In the genomic region with DNA sequence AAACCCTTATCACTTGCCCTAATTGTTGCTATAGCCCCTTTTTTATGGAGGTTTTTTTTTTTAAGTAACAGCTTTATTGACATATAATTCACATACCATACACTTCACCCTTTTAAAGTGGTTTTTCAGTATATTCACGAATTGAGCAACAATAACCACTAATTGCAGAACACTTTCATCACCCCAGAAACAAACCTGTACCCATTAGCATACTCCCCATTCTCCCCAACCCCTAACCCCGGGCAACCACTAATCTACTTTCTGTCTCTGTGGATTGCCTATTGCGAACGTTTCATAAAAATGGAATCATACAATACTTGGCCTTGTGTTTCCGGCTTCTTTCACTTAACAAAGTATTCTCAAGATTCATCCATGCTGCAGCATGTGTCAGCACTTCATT, we compare ENCODE assay signal across 19 cellular contexts.
"Had no signal": no experiment of that assay in that cellular context is flagged by ENCODE, and none has a peak within 500 bp of the region (broad histone marks: within the 10 kb centered on the region; RNA-seq: fewer than 3 reads in every experiment).

No MANE protein-coding gene starts in this region.

- H3K36me3 ChIP-seq: prostate gland, right atrium auricular region had no signal

- DNase-seq: activated CD4-positive, CD25-positive, alpha-beta regulatory T cell; activated CD8-positive, alpha-beta T cell treated with anti-CD3 and anti-CD28 coated beads for 36 hours; activated naive CD4-positive, alpha-beta T cell treated with anti-CD3 and anti-CD28 coated beads for 36 hours; activated T-cell treated with anti-CD3 and anti-CD28 coated beads, Interleukin-2, amount 50 U/mL, for 24 hours; heart right ventricle; left ventricle myocardium superior; naive B cell; stimulated activated CD4-positive, alpha-beta T cell treated with anti-CD3 and anti-CD28 coated beads, Interleukin-2, amount 100 ng/mL, for 24 hours; stimulated activated naive CD4-positive, alpha-beta T cell treated with Interleukin-2 at 50 U/mL for 16 hours; T-helper 9 cell had no signal

- FAIRE-seq: endometrium had no signal

- ATAC-seq: activated CD8-positive, alpha-beta T cell treated with anti-CD3 and anti-CD28 coated beads for 36 hours; gastroesophageal sphincter had no signal

- H3K9me3 Mint-ChIP-seq: activated CD4-positive, alpha-beta T cell treated with anti-CD3 and anti-CD28 coated beads, Interleukin-2, amount 10 ng/mL, durations not matched to agents 24 days and 14 days; activated CD8-positive, alpha-beta T cell treated with anti-CD3 and anti-CD28 coated beads for 36 hours; activated naive CD4-positive, alpha-beta T cell treated with anti-CD3 and anti-CD28 coated beads for 36 hours; activated T-cell treated with anti-CD3 and anti-CD28 coated beads, Interleukin-2, amount 50 U/mL, for 24 hours; central memory CD8-positive, alpha-beta T cell; naive B cell had no signal

- H3K27me3 Mint-ChIP-seq: activated CD4-positive, alpha-beta T cell treated with anti-CD3 and anti-CD28 coated beads, Interleukin-2, amount 10 ng/mL, durations not matched to agents 24 days and 14 days; activated CD8-positive, alpha-beta T cell treated with anti-CD3 and anti-CD28 coated beads for 36 hours; activated T-cell treated with anti-CD3 and anti-CD28 coated beads, Interleukin-2, amount 50 U/mL, for 24 hours; central memory CD8-positive, alpha-beta T cell; naive B cell had no signal

- H3K4me3 ChIP-seq: coronary artery, gastroesophageal sphincter, heart right ventricle, prostate gland, right atrium auricular region, tibial nerve, vagina had no signal

- H3K9me3 ChIP-seq: gastroesophageal sphincter, heart right ventricle, prostate gland, right atrium auricular region, tibial nerve, vagina had no signal

- H3K27ac Mint-ChIP-seq: activated CD4-positive, alpha-beta T cell treated with anti-CD3 and anti-CD28 coated beads, Interleukin-2, amount 10 ng/mL, durations not matched to agents 24 days and 14 days; activated CD8-positive, alpha-beta T cell treated with anti-CD3 and anti-CD28 coated beads for 36 hours; activated naive CD4-positive, alpha-beta T cell treated with anti-CD3 and anti-CD28 coated beads for 36 hours; activated T-cell treated with anti-CD3 and anti-CD28 coated beads, Interleukin-2, amount 50 U/mL, for 24 hours; naive B cell had no signal

- H3K27ac ChIP-seq: coronary artery, gastroesophageal sphincter, heart right ventricle, prostate gland, right atrium auricular region, vagina had no signal

- H3K4me1 ChIP-seq: prostate gland, right atrium auricular region had no signal

- H3K4me3 Mint-ChIP-seq: activated CD4-positive, alpha-beta T cell treated with anti-CD3 and anti-CD28 coated beads, Interleukin-2, amount 10 ng/mL, durations not matched to agents 24 days and 14 days; activated CD8-positive, alpha-beta T cell treated with anti-CD3 and anti-CD28 coated beads for 36 hours; activated naive CD4-positive, alpha-beta T cell treated with anti-CD3 and anti-CD28 coated beads for 36 hours; activated T-cell treated with anti-CD3 and anti-CD28 coated beads, Interleukin-2, amount 50 U/mL, for 24 hours; central memory CD8-positive, alpha-beta T cell had no signal

- H3K27me3 ChIP-seq: gastroesophageal sphincter, heart right ventricle, right atrium auricular region, tibial nerve, vagina had no signal

- H3K4me1 Mint-ChIP-seq: activated CD4-positive, alpha-beta T cell treated with anti-CD3 and anti-CD28 coated beads, Interleukin-2, amount 10 ng/mL, durations not matched to agents 24 days and 14 days; central memory CD8-positive, alpha-beta T cell had no signal
